ENCODE assay signal across 17 cellular contexts in the genomic region with DNA sequence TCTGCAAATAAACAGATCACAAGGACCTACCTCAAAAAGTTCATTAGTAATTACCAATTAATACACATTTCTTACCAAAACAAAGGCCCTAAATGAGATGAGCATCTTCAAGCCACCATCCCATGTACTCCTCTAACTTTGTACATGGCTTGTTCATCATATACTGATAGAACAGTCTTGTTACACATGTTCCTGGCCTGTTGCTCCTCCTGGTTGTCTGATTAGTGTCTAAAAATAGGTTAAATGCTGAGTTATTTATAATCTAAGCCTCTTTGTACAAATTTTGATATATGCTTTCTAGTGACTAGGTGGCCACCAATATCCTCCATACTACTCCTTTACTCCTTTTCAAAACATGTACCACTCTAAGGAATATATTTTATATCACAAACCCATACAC. TPM values are rescaled to one million over a fixed set of nuclear protein-coding genes. Genes with fewer than 3 reads are reported as not detected.
DNase-seq lines count a peak whose midpoint lies in the region; ATAC-seq, FAIRE-seq and TF ChIP-seq lines count a peak whose summit lies in the region.
"Had no signal": no experiment of that assay in that cellular context is flagged by ENCODE, and none has a peak within 500 bp of the region (broad histone marks: within the 10 kb centered on the region; RNA-seq: fewer than 3 reads in every experiment).

No MANE protein-coding gene starts in this region.

- peaks cover 12% of the 10 kb centered on the region for H3K4me1 Mint-ChIP-seq in memory B cell

- H2BK12ac ChIP-seq in mesenchymal stem cell (ENCODE audit: low read length in 2 of 2), result no peak overlapping the region

- SMC1A ChIA-PET in GM12878 (lab: Charles Lee; ENCODE audit: uncharacterized antibody, unreplicated experiment), result no interaction called here

- H3K36me3 ChIP-seq in heart left ventricle, result peaks cover 0 to 23% (median 0%) of the 10 kb centered on the region in 9 donors
- peaks cover 0 to 13% of the 10 kb centered on the region in 2 experiments; a peak in 2 of 4 replicates for H3K36me3 ChIP-seq in GM12878 (ENCODE audit: control insufficient read depth in 2 of 2, insufficient read depth in 2 of 2, low read length in 1 of 2)
- H3K36me3 ChIP-seq in mesenchymal stem cell (ENCODE audit: control insufficient read depth in 1 of 2, insufficient read depth in 2 of 2, low read depth in 1 of 2, low read length in 2 of 2), result peaks cover 0 to 23% of the 10 kb centered on the region in 2 experiments
- H3K36me3 ChIP-seq: HAP-1 had no signal

- in situ Hi-C loops in GM12878 (cut with MboI), result no loop called here

- H3K36me3 Mint-ChIP-seq in memory B cell, result peaks cover 38% of the 10 kb centered on the region

- peak in 3 of 4 donors; percentile 36 to 53 (median 51) for ATAC-seq in heart left ventricle
- ATAC-seq in left cardiac atrium, result no peak
- ATAC-seq in GM12878, result no peak
- ATAC-seq in memory B cell (ENCODE audit: low read depth), result no peak
- no peak for ATAC-seq in GM18498 (IDR thresholded peaks at IDR 0.05; ENCODE audit: unreplicated experiment)

- no peak overlapping the region for H3K14ac ChIP-seq in mesenchymal stem cell (ENCODE audit: low read length in 2 of 2)

- intact Hi-C loops in heart left ventricle (cut with DNase I), result no loop called here
- intact Hi-C loops in left cardiac atrium (cut with DNase I), result no loop called here
- intact Hi-C loops in GM12878 (cut with micrococcal nuclease; ENCODE audit: unreplicated experiment), result no loop called here

- peak; percentile 75 for FAIRE-seq in GM12878 (lab: Jason Lieb, UNC)
- FAIRE-seq: G401.6, GM12892, GM19239 had no signal

- BruUV-seq in GM12878 (replicated peaks; lab: Mats Ljungman, UMichigan), result no TSS peak

- no peak overlapping the region for H2AK5ac ChIP-seq in mesenchymal stem cell (ENCODE audit: low read length, severe bottlenecking)

- H3K23ac ChIP-seq in mesenchymal stem cell (ENCODE audit: low read length in 2 of 2), result no peak overlapping the region

- H3K9ac ChIP-seq in GM12878 (ENCODE audit: control insufficient read depth, insufficient read depth, low read length) (no peak overlapping the region), mesenchymal stem cell (ENCODE audit: low read length) (no peak overlapping the region)
- H3K9ac ChIP-seq: BLaER1 treated with 17β-estradiol and CSF1 and Interleukin-3, amounts not matched to agents 10 nM and 100 nM; GM23248 had no signal

- TF ChIP-seq EP300 in GM12878 (IDR thresholded peaks at IDR 0.05; ENCODE audit: borderline replicate concordance in 1 of 2, control insufficient read depth in 1 of 2, low read depth in 2 of 2, low read length in 2 of 2), result no peak

- TF ChIP-seq POLR2A in heart left ventricle (IDR thresholded peaks at IDR 0.05), result no peak
- no peak for TF ChIP-seq POLR2A in GM12878 (IDR thresholded peaks at IDR 0.05; ENCODE audit: low read depth, low read length)

- H3K4me2 ChIP-seq in GM12878 (ENCODE audit: control insufficient read depth, insufficient read depth) (no peak overlapping the region), mesenchymal stem cell (ENCODE audit: low read length, poor library complexity, severe bottlenecking) (no peak overlapping the region)

- no peak overlapping the region for H3K4me3 Mint-ChIP-seq in memory B cell
- H3K4me3 Mint-ChIP-seq: B cell; CD8-positive, alpha-beta memory T cell had no signal

- H3K9me3 ChIP-seq in heart left ventricle, result peaks cover 0 to 28% (median 9%) of the 10 kb centered on the region in 12 donors
- H3K9me3 ChIP-seq in GM12878 (replicated peaks; ENCODE audit: control insufficient read depth, insufficient read depth, low read length), result peaks cover 22% of the 10 kb centered on the region
- peaks cover 25% of the 10 kb centered on the region for H3K9me3 ChIP-seq in mesenchymal stem cell (ENCODE audit: control insufficient read depth, low read length)
- H3K9me3 ChIP-seq: HAP-1 had no signal

- no peak overlapping the region for H4K91ac ChIP-seq in mesenchymal stem cell (ENCODE audit: low read length)

- no peak overlapping the region for H3K18ac ChIP-seq in mesenchymal stem cell (ENCODE audit: low read depth in 1 of 2, low read length in 2 of 2)

- H4K8ac ChIP-seq in mesenchymal stem cell (ENCODE audit: low read length), result no peak overlapping the region

- H3K4me1 ChIP-seq in heart left ventricle (peaks cover 0 to 27% (median 7%) of the 10 kb centered on the region in 12 donors), GM12878 (ENCODE audit: control insufficient read depth, insufficient read depth, low read length) (no peaks in the 10 kb centered on the region), mesenchymal stem cell (ENCODE audit: control insufficient read depth, insufficient read depth, low read depth, low read length) (no peaks in the 10 kb centered on the region)
- H3K4me1 ChIP-seq: HAP-1 had no signal

- no peaks in the 10 kb centered on the region for H4K20me1 ChIP-seq in GM12878 (ENCODE audit: control insufficient read depth, insufficient read depth)
- H4K20me1 ChIP-seq: BLaER1 treated with 17β-estradiol and CSF1 and Interleukin-3, amounts not matched to agents 10 nM and 100 nM had no signal

- CTCF ChIA-PET in GM12878 (lab: Yijun Ruan, JAX), result interaction anchor here (0.7 kb wide), 1 partner anchor 404 kb away, joined by 3 read pairs; no protein-coding TSS in a partner anchor

- H3K79me1 ChIP-seq in mesenchymal stem cell (replicated peaks; ENCODE audit: low read length, poor library complexity, severe bottlenecking), result peaks cover 23% of the 10 kb centered on the region

- no peak overlapping the region for H3K4ac ChIP-seq in mesenchymal stem cell (ENCODE audit: low read depth in 1 of 2, low read length in 2 of 2)

- H3K4me3 ChIP-seq in heart left ventricle (no peak overlapping the region), GM12878 (no peak overlapping the region), mesenchymal stem cell (ENCODE audit: insufficient read depth in 1 of 2, low read depth in 1 of 2, low read length in 2 of 2) (no peak overlapping the region)
- H3K4me3 ChIP-seq: BLaER1 treated with 17β-estradiol and CSF1 and Interleukin-3, amounts not matched to agents 10 nM and 100 nM; GM23248; HAP-1 had no signal

- DNase-seq in heart left ventricle (no peak), left cardiac atrium (no peak), GM12878 (ENCODE audit: low read depth, low spot score) (no peak), memory B cell (ENCODE audit: low spot score in 2 of 2) (no peak), mesenchymal stem cell (no peak), NCI-H2196 treated with DMSO at 0.1 percent for 48 hours (lab: John Stamatoyannopoulos, UW; ENCODE audit: unreplicated experiment) (no peak)
- DNase-seq: 8988T; CD8-positive, alpha-beta memory T cell; COR-L47; GM23248 had no signal

- peaks cover 12% of the 10 kb centered on the region for H3K9me3 Mint-ChIP-seq in memory B cell

- H3K27ac Mint-ChIP-seq in memory B cell, result peak overlapping the region; percentile 32
- H3K27ac Mint-ChIP-seq: B cell; CD8-positive, alpha-beta memory T cell had no signal

- TF ChIP-seq RAD21 in GM12878 (IDR thresholded peaks at IDR 0.05; ENCODE audit: insufficient read depth, low read depth, low read length), result no peak

- no peak overlapping the region for H2BK15ac ChIP-seq in mesenchymal stem cell (ENCODE audit: low read depth, poor library complexity, severe bottlenecking)

- H3K79me2 ChIP-seq in GM12878 (ENCODE audit: control insufficient read depth, insufficient read depth, low read length), result peaks cover 2% of the 10 kb centered on the region

- H2BK5ac ChIP-seq in mesenchymal stem cell (ENCODE audit: low read depth, low read length, poor library complexity, severe bottlenecking), result no peak overlapping the region

- POLR2A ChIA-PET in GM12878 (lab: Charles Lee), result no interaction called here

- H2AFZ ChIP-seq in GM12878 (ENCODE audit: control insufficient read depth, low read depth, low read length), result no peak overlapping the region
- no peak overlapping the region for H2AFZ ChIP-seq in mesenchymal stem cell (ENCODE audit: low read depth, low read length)
- H2AFZ ChIP-seq: GM23248 had no signal

- H3K27me3 Mint-ChIP-seq in memory B cell, result no peaks in the 10 kb centered on the region
- H3K27me3 Mint-ChIP-seq: B cell; CD8-positive, alpha-beta memory T cell had no signal

- H3K27ac ChIP-seq in heart left ventricle (no peak overlapping the region), GM12878 (ENCODE audit: control insufficient read depth, insufficient read depth) (no peak overlapping the region), mesenchymal stem cell (ENCODE audit: low read length, poor library complexity, severe bottlenecking) (no peak overlapping the region)
- H3K27ac ChIP-seq: BLaER1 treated with 17β-estradiol and CSF1 and Interleukin-3, amounts not matched to agents 10 nM and 100 nM; GM23248 had no signal

- no peak for TF ChIP-seq CTCF in heart left ventricle (IDR thresholded peaks at IDR 0.05)
- TF ChIP-seq CTCF in GM12878 (IDR thresholded peaks at IDR 0.05 in 2 of 3, conservative IDR thresholded peaks at IDR 0.05 in 1 of 3; ENCODE audit: control insufficient read depth in 2 of 3, extremely low read depth in 1 of 3, insufficient read depth in 1 of 3, low read depth in 3 of 3, low read length in 3 of 3), result no peak

- H2BK120ac ChIP-seq in mesenchymal stem cell (ENCODE audit: low read depth, low read length), result no peak overlapping the region

- no peaks in the 10 kb centered on the region for H3K27me3 ChIP-seq in heart left ventricle
- H3K27me3 ChIP-seq in GM12878 (replicated peaks in 1 of 2; ENCODE audit: control insufficient read depth in 2 of 2, insufficient read depth in 2 of 2, low read length in 1 of 2), result no peaks in the 10 kb centered on the region
- no peaks in the 10 kb centered on the region for H3K27me3 ChIP-seq in mesenchymal stem cell (ENCODE audit: control insufficient read depth in 1 of 2, insufficient read depth in 1 of 2, low read length in 2 of 2)
- H3K27me3 ChIP-seq: BLaER1 treated with 17β-estradiol and CSF1 and Interleukin-3, amounts not matched to agents 10 nM and 100 nM had no signal

- RAD21 ChIA-PET in GM12878 (lab: Charles Lee; ENCODE audit: unreplicated experiment), result no interaction called here

RNA-seq across cellular contexts. Expression of a gene that starts 25.0 kb away (rescaled TPM):
- 10 to 100 TPM; 23.4 to 48.3 (median 31.7) TPM for total RNA-seq in heart left ventricle
- polyA plus RNA-seq in heart left ventricle, result 10 to 100 TPM in 1 of 2 donors, 1 to 10 TPM in 1; 5.8 to 21.1 TPM
- 10 to 100 TPM; 33.2 to 38.7 TPM for total RNA-seq in left cardiac atrium
- 210 and 223 TPM in 2 replicates for total RNA-seq in GM12878 (2013; cell fraction: nucleolus; rRNA removed)
- 52.6 and 58.6 TPM in 2 replicates for total RNA-seq in GM12878 (2014; rRNA removed)
- total RNA-seq in GM12878 (2014; rRNA removed; fragmentation: Illumina TruSeq; extraction: Trizol), result 61.0 and 62.4 TPM in 2 replicates
- total RNA-seq in GM12878 (2021), result 46.7 and 48.9 TPM in 2 replicates
- polyA plus RNA-seq in GM12878 (2011; ENCODE audit: low read depth), result 18.8 TPM
- 50.0 and 56.7 TPM in 2 replicates for polyA plus RNA-seq in GM12878 (2011; rRNA removed)
- 36.9 and 37.2 TPM in 2 replicates for polyA plus RNA-seq in GM12878 (2011; cell fraction: cytosol; rRNA removed)
- 33.2 and 33.3 TPM in 2 replicates for polyA plus RNA-seq in GM12878 (2011; cell fraction: nucleus; rRNA removed)
- polyA plus RNA-seq in GM12878 (2012), result 18.9 and 21.7 TPM in 2 replicates
- polyA plus RNA-seq in GM12878 (2014; fragmentation: Illumina TruSeq; extraction: Trizol), result 43.7 and 57.6 TPM in 2 replicates
- polyA plus RNA-seq in GM12878 (2014; fragmentation: Nextera tagmentation; extraction: Ambion mirVana), result 1 to 10 TPM; 5.5 to 5.8 TPM
- polyA plus RNA-seq in GM12878 (2014; rRNA removed), result 26.9 and 30.5 TPM in 2 replicates
- 10 to 100 TPM; 40.7 to 43.8 TPM for polyA plus RNA-seq in GM12878 (2016; fragmentation: Nextera tagmentation; extraction: Ambion mirVana)
- 95.1 and 112 TPM in 2 replicates for polyA minus RNA-seq in GM12878 (2011; rRNA and poly(A)+ RNA removed)
- 35.2 and 36.5 TPM in 2 replicates for polyA minus RNA-seq in GM12878 (2011; cell fraction: cytosol; rRNA and poly(A)+ RNA removed)
- 76.8 and 114 TPM in 2 replicates for polyA minus RNA-seq in GM12878 (2011; cell fraction: nucleus; rRNA and poly(A)+ RNA removed)
- polyA plus RNA-seq in mesenchymal stem cell (2013, experiment 1 of 2), result 32.4 TPM
- polyA plus RNA-seq in mesenchymal stem cell (2013, experiment 2 of 2), result 29.1 TPM

Comparison
In these comparisons a context has a peak if more than half of its experiments do, and no peak if none do; other contexts are left out.
1. ATAC-seq: peak in heart left ventricle (3 of 4); none in left cardiac atrium (0 of 2), GM12878 (single experiment), memory B cell (single experiment) and GM18498 (single experiment).